2 cellular contexts compared by ENCODE assay signal in the genomic region with DNA sequence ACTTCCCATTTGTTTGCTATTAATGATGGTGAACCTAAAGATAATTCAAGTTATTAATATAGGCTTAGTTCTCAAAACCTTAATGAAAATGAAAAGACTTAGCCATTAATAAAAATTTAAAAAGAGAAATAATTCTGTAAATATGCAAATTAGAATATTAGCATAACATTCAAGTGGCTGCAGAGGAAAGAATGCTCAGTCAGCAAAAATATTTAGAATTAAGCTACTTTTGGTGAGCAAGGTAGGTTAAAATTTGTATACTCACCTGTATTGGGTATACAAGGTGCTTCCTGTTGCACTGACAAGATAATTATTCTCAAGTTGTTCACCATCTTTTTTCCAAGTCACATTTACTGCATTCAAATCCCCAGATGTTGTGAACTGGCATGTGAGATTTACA.
A peak's percentile ranks its signal among the peaks of the same experiment; 100 is the strongest.
TF ChIP-seq lines count a peak whose summit lies in the region.

No MANE protein-coding gene starts in this region.

TF ChIP-seq in A549, 52 proteins besides CTCF, POLR2A, EP300 and RAD21:
- TF ChIP-seq MAFK (IDR thresholded peaks at IDR 0.05; ENCODE audit: partially characterized antibody): peak; percentile 89

TF ChIP-seq in HepG2, 621 proteins besides CTCF, POLR2A, EP300 and RAD21:
- TF ChIP-seq MAFK (conservative IDR thresholded peaks at IDR 0.05 in 1 of 2, IDR thresholded peaks at IDR 0.05 in 1 of 2; ENCODE audit: low read length in 2 of 2): peak; percentile 54 to 83; a peak in 3 of 4 replicates
- TF ChIP-seq MAFF (IDR thresholded peaks at IDR 0.05; ENCODE audit: low read depth, low read length): peak; percentile 78
